Comparison of ENCODE assay signal across 8 cellular contexts in the genomic region with DNA sequence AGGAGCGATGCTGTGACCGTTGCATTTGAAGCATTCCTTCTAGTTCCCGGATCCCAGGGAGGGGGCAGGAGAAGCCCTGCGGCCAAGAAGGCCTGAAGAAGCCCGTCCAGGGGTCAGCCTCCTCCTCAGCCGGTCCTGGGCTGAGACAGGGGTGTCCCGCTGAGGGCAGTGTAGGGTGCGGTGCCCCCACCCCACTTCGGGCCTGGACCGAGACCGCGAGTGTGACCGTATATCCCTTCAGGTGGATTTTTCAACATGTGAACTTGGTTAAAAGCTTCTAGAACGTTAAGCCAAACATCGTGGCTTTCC. TPM values are rescaled to one million over a fixed set of nuclear protein-coding genes. Genes with fewer than 3 reads are reported as not detected.
A peak's percentile ranks its signal among the peaks of the same experiment; 100 is the strongest.
DNase-seq lines count a peak whose midpoint lies in the region; ATAC-seq and TF ChIP-seq lines count a peak whose summit lies in the region.
"Had no signal": no experiment of that assay in that cellular context is flagged by ENCODE, and none has a peak within 500 bp of the region (broad histone marks: within the 10 kb centered on the region; RNA-seq: fewer than 3 reads in every experiment).

No MANE protein-coding gene starts in this region.

- peak overlapping the region; percentile 90 for H2AFZ ChIP-seq in GM23338
- H2AFZ ChIP-seq in OCI-LY7 (ENCODE audit: low read length) = peak overlapping the region; percentile 22; the same call in 1 of the 2 replicates

- H3F3A ChIP-seq in GM23338 (replicated peaks; ENCODE audit: low read depth) = no peaks in the 10 kb centered on the region

- H3K4me2 ChIP-seq in GM23338 (peak overlapping the region; percentile 98), OCI-LY7 (ENCODE audit: low read length) (peak overlapping the region; percentile 86)

- H3K27ac Mint-ChIP-seq in GM23338 (no peak overlapping the region), glutamatergic neuron (ENCODE audit: unreplicated experiment) (no peak overlapping the region)
- no peak overlapping the region for H3K27ac Mint-ChIP-seq in stimulated activated effector memory CD8-positive, alpha-beta T cell treated with anti-CD3 and anti-CD28 coated beads, Interleukin-12 subunit alpha, Interleukin-12 subunit beta, amount 100 ng/mL, for 72 hours

- CTCF ChIA-PET in OCI-LY7 (lab: Charles Lee; ENCODE audit: unreplicated experiment) = no interaction called here

- H3K4me3 ChIP-seq in GM23338 = peak overlapping the region; percentile 74
- peak overlapping the region; percentile 59 for H3K4me3 ChIP-seq in OCI-LY7 (ENCODE audit: low read depth, low read length, poor library complexity, severe bottlenecking)

- H3K27me3 Mint-ChIP-seq in GM23338 (ENCODE audit: insufficient read depth, low read depth, poor library complexity) (peaks cover 80% of the 10 kb centered on the region), glutamatergic neuron (ENCODE audit: unreplicated experiment) (peaks cover 31% of the 10 kb centered on the region)

- H4K20me1 ChIP-seq in GM23338 (replicated peaks; ENCODE audit: insufficient read depth) (no peaks in the 10 kb centered on the region; the same call in 1 of the 2 replicates), OCI-LY7 (ENCODE audit: insufficient read depth, low read length) (no peaks in the 10 kb centered on the region)

- H3K36me3 Mint-ChIP-seq in GM23338 (ENCODE audit: low read depth) = no peaks in the 10 kb centered on the region; the same call in 2 of the 3 replicates
- H3K36me3 Mint-ChIP-seq in glutamatergic neuron (ENCODE audit: unreplicated experiment) = no peaks in the 10 kb centered on the region
- H3K36me3 Mint-ChIP-seq in stimulated activated effector memory CD8-positive, alpha-beta T cell treated with anti-CD3 and anti-CD28 coated beads, Interleukin-12 subunit alpha, Interleukin-12 subunit beta, amount 100 ng/mL, for 72 hours = no peaks in the 10 kb centered on the region

- H3K4me1 ChIP-seq in GM23338 (ENCODE audit: insufficient read depth) (peaks cover 10% of the 10 kb centered on the region), OCI-LY7 (ENCODE audit: insufficient read depth, low read length, poor library complexity, severe bottlenecking) (peaks cover 3% of the 10 kb centered on the region)

- H3K27me3 ChIP-seq in GM23338 (ENCODE audit: insufficient read depth) = peaks cover 97% of the 10 kb centered on the region

- BruUV-seq in OCI-LY7 (replicated peaks; lab: Mats Ljungman, UMichigan) = no TSS peak

- H3K36me3 ChIP-seq in GM23338 (ENCODE audit: insufficient read depth) (no peaks in the 10 kb centered on the region; the same call in 1 of the 2 replicates), OCI-LY7 (ENCODE audit: insufficient read depth, low read length) (no peaks in the 10 kb centered on the region)

- H3K9me3 Mint-ChIP-seq in GM23338 = peaks cover 8% of the 10 kb centered on the region; the same call in 2 of the 3 replicates
- peaks cover 24% of the 10 kb centered on the region for H3K9me3 Mint-ChIP-seq in glutamatergic neuron (ENCODE audit: unreplicated experiment)
- H3K9me3 Mint-ChIP-seq in stimulated activated effector memory CD8-positive, alpha-beta T cell treated with anti-CD3 and anti-CD28 coated beads, Interleukin-12 subunit alpha, Interleukin-12 subunit beta, amount 100 ng/mL, for 72 hours = no peaks in the 10 kb centered on the region

- ATAC-seq in GM23338 = peak; percentile 7; the same call in 2 of the 3 replicates
- peak; percentile 2 for ATAC-seq in stimulated activated effector memory CD8-positive, alpha-beta T cell treated with anti-CD3 and anti-CD28 coated beads, Interleukin-12 subunit alpha, Interleukin-12 subunit beta, amount 100 ng/mL, for 72 hours
- no peak for ATAC-seq in HG03565 (IDR thresholded peaks at IDR 0.05; ENCODE audit: unreplicated experiment)
- ATAC-seq in HG03439 (IDR thresholded peaks at IDR 0.05; ENCODE audit: unreplicated experiment) = no peak

- H3K27ac ChIP-seq in GM23338 (ENCODE audit: low read depth) (no peak overlapping the region), OCI-LY7 (ENCODE audit: low read depth, low read length, poor library complexity, severe bottlenecking) (no peak overlapping the region)

- DNase-seq in GM23338 (ENCODE audit: low spot score) (no peak), OCI-LY7 (ENCODE audit: low spot score) (no peak), glutamatergic neuron (no peak), AG20443 (ENCODE audit: low spot score) (no peak)
- no peak for DNase-seq in stimulated activated effector memory CD8-positive, alpha-beta T cell treated with anti-CD3 and anti-CD28 coated beads, Interleukin-12 subunit alpha, Interleukin-12 subunit beta, amount 100 ng/mL, for 72 hours (ENCODE audit: low spot score in 2 of 2)

- H3K9me3 ChIP-seq in OCI-LY7 (ENCODE audit: low read length) = no peaks in the 10 kb centered on the region

- H3K9me2 ChIP-seq in GM23338 (ENCODE audit: insufficient read depth) (no peaks in the 10 kb centered on the region), OCI-LY7 (ENCODE audit: insufficient read depth, low read length) (no peaks in the 10 kb centered on the region)

- H3K4me1 Mint-ChIP-seq in GM23338 (peaks cover 21% of the 10 kb centered on the region), glutamatergic neuron (ENCODE audit: low read depth, unreplicated experiment) (peaks cover 29% of the 10 kb centered on the region)
- H3K4me1 Mint-ChIP-seq in stimulated activated effector memory CD8-positive, alpha-beta T cell treated with anti-CD3 and anti-CD28 coated beads, Interleukin-12 subunit alpha, Interleukin-12 subunit beta, amount 100 ng/mL, for 72 hours = peaks cover 41% of the 10 kb centered on the region

- H3K79me2 ChIP-seq in GM23338 (replicated peaks; ENCODE audit: insufficient read depth) = no peaks in the 10 kb centered on the region
- no peaks in the 10 kb centered on the region for H3K79me2 ChIP-seq in OCI-LY7 (ENCODE audit: insufficient read depth, low read depth, low read length)

- intact Hi-C loops in OCI-LY7 (cut with micrococcal nuclease; ENCODE audit: unreplicated experiment) = no loop called here

- POLR2A ChIA-PET in OCI-LY7 (lab: Charles Lee) = no interaction called here

- peak overlapping the region; percentile 79 for H3K4me3 Mint-ChIP-seq in GM23338
- H3K4me3 Mint-ChIP-seq in glutamatergic neuron (ENCODE audit: unreplicated experiment) = peak overlapping the region; percentile 94
- H3K4me3 Mint-ChIP-seq in stimulated activated effector memory CD8-positive, alpha-beta T cell treated with anti-CD3 and anti-CD28 coated beads, Interleukin-12 subunit alpha, Interleukin-12 subunit beta, amount 100 ng/mL, for 72 hours = peak overlapping the region; percentile 74

- no peak for TF ChIP-seq CTCF in GM23338 (conservative IDR thresholded peaks at IDR 0.05; ENCODE audit: low read depth in 2 of 2)
- no peak for TF ChIP-seq CTCF in OCI-LY7 (conservative IDR thresholded peaks at IDR 0.05; ENCODE audit: low read length)
- no peak for TF ChIP-seq CTCF in glutamatergic neuron (IDR thresholded peaks at IDR 0.05; ENCODE audit: partially characterized antibody, unreplicated experiment)

TF ChIP-seq in GM23338, 12 proteins besides CTCF, POLR2A, EP300 and RAD21 (continues in another document):
- TF ChIP-seq ETS1 (IDR thresholded peaks at IDR 0.05) = no peak
- no peak for TF ChIP-seq POLR2AphosphoS5 (IDR thresholded peaks at IDR 0.05; ENCODE audit: low read depth)
- no peak for TF ChIP-seq ZNF331 (CRISPR knock-in tag; IDR thresholded peaks at IDR 0.05; ENCODE audit: low read depth)
- TF ChIP-seq STAT1 (IDR thresholded peaks at IDR 0.05; ENCODE audit: unreplicated experiment) = no peak
- no peak for TF ChIP-seq ZNF114 (CRISPR knock-in tag; IDR thresholded peaks at IDR 0.05)
- peak; percentile 57 for TF ChIP-seq EZH2 (IDR thresholded peaks at IDR 0.05; ENCODE audit: low read depth, unreplicated experiment)

RNA-seq across cellular contexts. Expression of gene OCA2, which starts 2.8 kb away (rescaled TPM):
- 0.39 and 0.69 TPM in 2 replicates for total RNA-seq in GM23338 (2014; rRNA removed; shearing (Covaris generic))
- polyA plus RNA-seq in GM23338 (2016; fragmentation: Nextera tagmentation; extraction: Ambion mirVana) = 0.38 and 0.40 TPM in 2 replicates
- total RNA-seq in OCI-LY7 (2014; rRNA removed; shearing (Covaris generic)) = not detected in 2 replicates
- total RNA-seq in OCI-LY7 (2022) (not detected in 2 replicates), glutamatergic neuron (ENCODE audit: unreplicated experiment) (1.7 TPM)
- total RNA-seq: myocyte had no signal

Comparison
In these comparisons a context has a peak if more than half of its experiments do, and no peak if none do; other contexts are left out.
1. ATAC-seq: peak in GM23338 (single experiment) and stimulated activated effector memory CD8-positive, alpha-beta T cell treated with anti-CD3 and anti-CD28 coated beads, Interleukin-12 subunit alpha, Interleukin-12 subunit beta, amount 100 ng/mL, for 72 hours (single experiment); none in HG03565 (single experiment) and HG03439 (single experiment).
2. Peak in every context shown above with its lines, with median percentiles within 50 percentile points of each other: H3K4me3 Mint-ChIP-seq.